ENCODE assay signal across 23 cellular contexts in the genomic region with DNA sequence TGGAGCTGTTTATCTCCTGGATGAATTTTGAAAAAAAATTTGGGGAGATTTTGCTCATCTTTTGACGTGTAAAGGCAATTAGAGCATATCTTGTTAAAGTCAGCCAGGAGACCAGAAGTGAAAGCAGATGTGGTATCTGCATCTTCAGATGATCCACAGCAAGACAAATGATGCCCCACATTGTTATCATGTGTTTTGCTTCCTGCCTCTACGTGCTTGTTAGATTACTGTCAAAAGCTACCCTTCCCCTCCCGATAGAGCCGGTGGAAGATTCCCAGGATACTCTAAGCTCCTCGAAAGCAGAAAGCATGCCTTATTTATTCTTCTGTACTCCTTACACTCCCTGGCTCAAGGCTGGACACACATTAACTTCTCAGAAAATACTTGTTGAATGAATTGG. TPM values are rescaled to one million over a fixed set of nuclear protein-coding genes. Genes with fewer than 3 reads are reported as not detected.
"Had no signal": no experiment of that assay in that cellular context is flagged by ENCODE, and none has a peak within 500 bp of the region (broad histone marks: within the 10 kb centered on the region; RNA-seq: fewer than 3 reads in every experiment).

No MANE protein-coding gene starts in this region.

- H3K27me3 ChIP-seq: cardiac muscle cell, right atrium auricular region had no signal

- DNase-seq: activated CD4-positive, alpha-beta memory T cell treated with anti-CD3 and anti-CD28 coated beads for 36 hours; activated CD4-positive, alpha-beta T cell treated with anti-CD3 and anti-CD28 coated beads for 36 hours; activated naive CD8-positive, alpha-beta T cell treated with anti-CD3 and anti-CD28 coated beads for 36 hours; activated T-cell treated with anti-CD3 and anti-CD28 coated beads for 4 hours; amygdala; dermis blood vessel endothelial cell; effector memory CD4-positive, alpha-beta T cell; foreskin melanocyte; glutamatergic neuron; hippocampal formation; left lung; mammary epithelial cell; occipital lobe; stimulated activated CD4-positive, alpha-beta T cell treated with anti-CD3 and anti-CD28 coated beads, Interleukin-2, amount 100 ng/mL, for 24 hours; stimulated activated naive CD8-positive, alpha-beta T cell treated with anti-CD3 and anti-CD28 coated beads, Interleukin-15, Interleukin-2, amounts not matched to agents 100 U/mL and 50 U/mL, for 24 hours; substantia nigra; tibial artery had no signal

- H3K4me1 ChIP-seq: left lung, tibial artery had no signal

- H3K9me3 Mint-ChIP-seq: activated CD4-positive, alpha-beta memory T cell treated with anti-CD3 and anti-CD28 coated beads for 36 hours; activated naive CD8-positive, alpha-beta T cell treated with anti-CD3 and anti-CD28 coated beads for 36 hours had no signal

- H3K27ac Mint-ChIP-seq: activated CD4-positive, alpha-beta memory T cell treated with anti-CD3 and anti-CD28 coated beads for 36 hours; activated CD4-positive, alpha-beta T cell treated with anti-CD3 and anti-CD28 coated beads for 36 hours; activated naive CD8-positive, alpha-beta T cell treated with anti-CD3 and anti-CD28 coated beads for 36 hours; progenitor cell of endocrine pancreas; WTC11 had no signal

- H3K4me1 Mint-ChIP-seq: activated CD4-positive, alpha-beta T cell treated with anti-CD3 and anti-CD28 coated beads for 36 hours; activated naive CD8-positive, alpha-beta T cell treated with anti-CD3 and anti-CD28 coated beads for 36 hours had no signal

- H3K36me3 Mint-ChIP-seq: activated CD4-positive, alpha-beta memory T cell treated with anti-CD3 and anti-CD28 coated beads for 36 hours; activated naive CD8-positive, alpha-beta T cell treated with anti-CD3 and anti-CD28 coated beads for 36 hours; WTC11 had no signal

- H3K9me3 ChIP-seq: left lung, right atrium auricular region, tibial artery had no signal

- H3K4me3 ChIP-seq: cardiac muscle cell, left lung, right atrium auricular region, tibial artery had no signal

- H3K27ac ChIP-seq: cardiac muscle cell, left lung, right atrium auricular region, tibial artery had no signal

- ATAC-seq: activated CD4-positive, alpha-beta T cell treated with anti-CD3 and anti-CD28 coated beads for 36 hours; left lung; stimulated activated naive CD8-positive, alpha-beta T cell treated with anti-CD3 and anti-CD28 coated beads, Interleukin-15, Interleukin-2, amounts not matched to agents 100 U/mL and 50 U/mL, for 24 hours; WTC11 had no signal

- H3K27me3 Mint-ChIP-seq: activated CD4-positive, alpha-beta memory T cell treated with anti-CD3 and anti-CD28 coated beads for 36 hours; activated CD4-positive, alpha-beta T cell treated with anti-CD3 and anti-CD28 coated beads for 36 hours had no signal

- H3K4me3 Mint-ChIP-seq: activated CD4-positive, alpha-beta memory T cell treated with anti-CD3 and anti-CD28 coated beads for 36 hours; activated CD4-positive, alpha-beta T cell treated with anti-CD3 and anti-CD28 coated beads for 36 hours; activated naive CD8-positive, alpha-beta T cell treated with anti-CD3 and anti-CD28 coated beads for 36 hours; WTC11 had no signal

- H3K36me3 ChIP-seq: cardiac muscle cell, left lung, right atrium auricular region, tibial artery had no signal

RNA-seq across cellular contexts. Expression of a gene that starts 12.9 kb away (rescaled TPM):
- total RNA-seq: activated CD4-positive, alpha-beta memory T cell treated with anti-CD3 and anti-CD28 coated beads for 36 hours; activated CD4-positive, alpha-beta T cell treated with anti-CD3 and anti-CD28 coated beads for 36 hours; activated naive CD8-positive, alpha-beta T cell treated with anti-CD3 and anti-CD28 coated beads for 36 hours; cardiac muscle cell; chondrocyte; occipital lobe had no signal
- polyA plus RNA-seq: neural cell had no signal
